29 cellular contexts compared by ENCODE assay signal in the genomic region with DNA sequence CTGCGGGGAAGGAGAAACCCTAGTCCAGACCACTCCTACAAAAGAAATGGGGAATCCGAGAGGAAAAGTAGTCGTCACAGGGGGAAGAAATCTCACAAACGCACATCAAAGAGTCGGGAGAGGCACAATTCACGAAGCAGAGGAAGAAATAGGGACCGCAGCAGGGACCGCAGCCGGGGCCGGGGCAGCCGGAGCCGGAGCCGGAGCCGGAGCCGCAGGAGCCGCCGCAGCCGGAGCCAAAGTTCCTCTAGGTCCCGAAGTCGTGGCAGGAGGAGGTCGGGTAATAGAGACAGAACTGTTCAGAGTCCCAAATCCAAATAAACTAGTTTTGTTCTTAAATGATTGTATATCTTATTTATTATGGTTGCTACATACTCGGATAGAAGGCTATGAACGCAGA. TPM values are rescaled to one million over a fixed set of nuclear protein-coding genes. Genes with fewer than 3 reads are reported as not detected.
DNase-seq lines count a peak whose midpoint lies in the region; ATAC-seq, FAIRE-seq and TF ChIP-seq lines count a peak whose summit lies in the region.
"Had no signal": no experiment of that assay in that cellular context is flagged by ENCODE, and none has a peak within 500 bp of the region (broad histone marks: within the 10 kb centered on the region; RNA-seq: fewer than 3 reads in every experiment).

No MANE protein-coding gene starts in this region.

- H3K9ac ChIP-seq in kidney (ENCODE audit: low read length in 2 of 2) = no peak overlapping the region
- H3K9ac ChIP-seq: GM23248 had no signal

- no peak for FAIRE-seq in kidney (lab: Jason Lieb, UNC)
- FAIRE-seq: GM18507 had no signal

- H3K36me3 ChIP-seq in A673 (ENCODE audit: insufficient read depth, low read length, poor library complexity, severe bottlenecking) = peaks cover 28% of the 10 kb centered on the region
- peaks cover 0 to 10% of the 10 kb centered on the region in 2 donors for H3K36me3 ChIP-seq in kidney (ENCODE audit: control insufficient read depth in 1 of 2, insufficient read depth in 2 of 2, low read length in 2 of 2)
- peaks cover 62% of the 10 kb centered on the region for H3K36me3 ChIP-seq in lower lobe of right lung

- H3K27ac ChIP-seq in A673 (ENCODE audit: low read depth, low read length, poor library complexity, severe bottlenecking) (no peak overlapping the region), kidney (ENCODE audit: low read depth in 2 of 2, low read length in 2 of 2) (no peak overlapping the region), lower lobe of right lung (no peak overlapping the region)
- H3K27ac ChIP-seq: A549, C4-2B, GM23248, PC-9, SJCRH30 had no signal

- H3K27me3 ChIP-seq in A673 (replicated peaks; ENCODE audit: insufficient read depth, low read depth, low read length, poor library complexity) (no peaks in the 10 kb centered on the region), lower lobe of right lung (ENCODE audit: low read depth) (no peaks in the 10 kb centered on the region)
- H3K27me3 ChIP-seq: SJCRH30 had no signal

- H3K4me1 Mint-ChIP-seq in Calu3 (ENCODE audit: low read depth, unreplicated experiment) = no peaks in the 10 kb centered on the region
- peaks cover 8% of the 10 kb centered on the region for H3K4me1 Mint-ChIP-seq in activated T-helper 17 cell treated with anti-CD3 and anti-CD28 coated beads, Interleukin-2, amount 50 U/mL, for 72 hours
- H3K4me1 Mint-ChIP-seq: B cell had no signal

- no peak overlapping the region for H3K4me3 Mint-ChIP-seq in Calu3 (ENCODE audit: low read depth, unreplicated experiment)
- no peak overlapping the region for H3K4me3 Mint-ChIP-seq in activated T-helper 17 cell treated with anti-CD3 and anti-CD28 coated beads, Interleukin-2, amount 50 U/mL, for 72 hours
- H3K4me3 Mint-ChIP-seq: B cell; CD8-positive, alpha-beta T cell; HFFc6 had no signal

- POLR2A ChIA-PET in A673 (lab: Charles Lee; ENCODE audit: low non-redundant PET) = no interaction called here

- CTCF ChIA-PET in A673 (lab: Charles Lee) = no interaction called here
- CTCF ChIA-PET in Calu3 (lab: Charles Lee) = no interaction called here

- peaks cover 12% of the 10 kb centered on the region for H3K36me3 Mint-ChIP-seq in Calu3 (ENCODE audit: insufficient read depth, unreplicated experiment)
- peaks cover 75% of the 10 kb centered on the region for H3K36me3 Mint-ChIP-seq in activated T-helper 17 cell treated with anti-CD3 and anti-CD28 coated beads, Interleukin-2, amount 50 U/mL, for 72 hours (ENCODE audit: low read depth)

- H3K9me3 ChIP-seq in A673 (ENCODE audit: low read depth, low read length, poor library complexity, severe bottlenecking) (no peaks in the 10 kb centered on the region), kidney (ENCODE audit: control insufficient read depth in 1 of 2, low read length in 2 of 2) (no peaks in the 10 kb centered on the region), lower lobe of right lung (no peaks in the 10 kb centered on the region)
- H3K9me3 ChIP-seq: A549, SJCRH30 had no signal

- ATAC-seq in activated T-helper 17 cell treated with anti-CD3 and anti-CD28 coated beads, Interleukin-2, amount 50 U/mL, for 72 hours (replicated peaks) = no peak
- ATAC-seq in lower lobe of right lung = no peak
- ATAC-seq: A549; CD8-positive, alpha-beta T cell; Right ventricle myocardium inferior; SK-N-SH treated with all-trans-retinoic acid at 6 μM for 48 hours had no signal

- H3K27me3 Mint-ChIP-seq in Calu3 (ENCODE audit: unreplicated experiment) = no peaks in the 10 kb centered on the region
- H3K27me3 Mint-ChIP-seq in activated T-helper 17 cell treated with anti-CD3 and anti-CD28 coated beads, Interleukin-2, amount 50 U/mL, for 72 hours = no peaks in the 10 kb centered on the region
- H3K27me3 Mint-ChIP-seq: B cell had no signal

- BruUV-seq in A673 (replicated peaks; lab: Mats Ljungman, UMichigan) (TSS peak; percentile 85), Calu3 (replicated peaks; lab: Mats Ljungman, UMichigan) (TSS peak; percentile 81)

- H3K4me3 ChIP-seq in A673 (ENCODE audit: low read depth, low read length, poor library complexity, severe bottlenecking) = no peak overlapping the region
- H3K4me3 ChIP-seq in kidney (ENCODE audit: low read length in 2 of 2) = no peak overlapping the region
- H3K4me3 ChIP-seq in lower lobe of right lung = no peak overlapping the region
- H3K4me3 ChIP-seq: A549, GM23248, PC-9, SJCRH30 had no signal

- intact Hi-C loops in A673 (cut with micrococcal nuclease; ENCODE audit: unreplicated experiment) (no loop called here), Calu3 (cut with micrococcal nuclease; ENCODE audit: unreplicated experiment) (no loop called here), kidney (cut with DNase I) (no loop called here), posterior vena cava (cut with DNase I) (no loop called here), lower lobe of right lung (cut with DNase I) (no loop called here)

- H3K9me3 Mint-ChIP-seq in Calu3 (ENCODE audit: low read depth, unreplicated experiment) = no peaks in the 10 kb centered on the region
- H3K9me3 Mint-ChIP-seq in activated T-helper 17 cell treated with anti-CD3 and anti-CD28 coated beads, Interleukin-2, amount 50 U/mL, for 72 hours = no peaks in the 10 kb centered on the region
- H3K9me3 Mint-ChIP-seq: CD8-positive, alpha-beta T cell; HFFc6 had no signal

- H3K27ac Mint-ChIP-seq in Calu3 (ENCODE audit: unreplicated experiment) = peak overlapping the region; percentile 23
- peak overlapping the region; percentile 48 for H3K27ac Mint-ChIP-seq in activated T-helper 17 cell treated with anti-CD3 and anti-CD28 coated beads, Interleukin-2, amount 50 U/mL, for 72 hours
- H3K27ac Mint-ChIP-seq: B cell; CD8-positive, alpha-beta T cell; HFFc6 had no signal

- no peaks in the 10 kb centered on the region for H3K4me1 ChIP-seq in A673 (ENCODE audit: insufficient read depth, low read length, poor library complexity, severe bottlenecking)
- H3K4me1 ChIP-seq in kidney (ENCODE audit: control insufficient read depth in 1 of 2, insufficient read depth in 1 of 2, low read depth in 1 of 2, low read length in 2 of 2) = no peaks in the 10 kb centered on the region
- no peaks in the 10 kb centered on the region for H3K4me1 ChIP-seq in lower lobe of right lung
- H3K4me1 ChIP-seq: A549 had no signal

- DNase-seq in A673 (ENCODE audit: low spot score) (no peak), Calu3 (no peak), kidney (peak; percentile 33), posterior vena cava (ENCODE audit: low spot score) (no peak), kidney tubule cell (ENCODE audit: low spot score) (no peak), lower lobe of right lung (no peak)
- DNase-seq: CD8-positive, alpha-beta T cell; DMS79 treated with DMSO at 0.1 percent for 48 hours; GM23248; H7; HFFc6; IMR-90; KG1; NCI-H1048; NCI-H1417; NCI-H1694; NCI-H2029 treated with DMSO at 0.1 percent for 48 hours; NCI-H446 treated with DMSO at 0.1 percent for 48 hours; NCI-H526; NCI-H82; PC-9; SJCRH30 had no signal

- no peak for TF ChIP-seq CTCF in A673 (conservative IDR thresholded peaks at IDR 0.05; ENCODE audit: low read depth, low read length)
- no peak for TF ChIP-seq CTCF in Calu3 (IDR thresholded peaks at IDR 0.05; ENCODE audit: unreplicated experiment)
- no peak for TF ChIP-seq CTCF in kidney (IDR thresholded peaks at IDR 0.05; ENCODE audit: borderline replicate concordance, extremely low read depth, insufficient read depth)
- no peak for TF ChIP-seq CTCF in lower lobe of right lung (IDR thresholded peaks at IDR 0.05)

RNA-seq across cellular contexts. Expression of a gene that starts 31.7 kb away (rescaled TPM):
- total RNA-seq in A673 (2021) (55.3 and 59.3 TPM in 2 replicates), Calu3 (2022) (41.4 and 57.5 TPM in 2 replicates), kidney (28.7 TPM), posterior vena cava (10 to 100 TPM; 47.0 to 74.7 TPM), lower lobe of right lung (38.5 TPM)
- total RNA-seq in activated T-helper 17 cell treated with anti-CD3 and anti-CD28 coated beads, Interleukin-2, amount 50 U/mL, for 72 hours = 10 to 100 TPM; 20.6 to 25.2 TPM
- 13.7 TPM for polyA plus RNA-seq in kidney (ENCODE audit: insufficient read depth, low read depth, low replicate concordance)

RNA-seq across cellular contexts. Expression of a gene that starts 32.6 kb away (rescaled TPM):
- total RNA-seq in A673 (2021) (16.1 and 18.1 TPM in 2 replicates), Calu3 (2022) (16.4 and 18.6 TPM in 2 replicates), kidney (15.6 TPM), posterior vena cava (10 to 100 TPM; 11.1 to 13.1 TPM), lower lobe of right lung (11.3 TPM)
- 10 to 100 TPM; 10.0 to 11.6 TPM for total RNA-seq in activated T-helper 17 cell treated with anti-CD3 and anti-CD28 coated beads, Interleukin-2, amount 50 U/mL, for 72 hours
- 12.8 TPM for polyA plus RNA-seq in kidney (ENCODE audit: insufficient read depth, low read depth, low replicate concordance)
